ENCODE assay signal across 1 cellular context in the genomic region with DNA sequence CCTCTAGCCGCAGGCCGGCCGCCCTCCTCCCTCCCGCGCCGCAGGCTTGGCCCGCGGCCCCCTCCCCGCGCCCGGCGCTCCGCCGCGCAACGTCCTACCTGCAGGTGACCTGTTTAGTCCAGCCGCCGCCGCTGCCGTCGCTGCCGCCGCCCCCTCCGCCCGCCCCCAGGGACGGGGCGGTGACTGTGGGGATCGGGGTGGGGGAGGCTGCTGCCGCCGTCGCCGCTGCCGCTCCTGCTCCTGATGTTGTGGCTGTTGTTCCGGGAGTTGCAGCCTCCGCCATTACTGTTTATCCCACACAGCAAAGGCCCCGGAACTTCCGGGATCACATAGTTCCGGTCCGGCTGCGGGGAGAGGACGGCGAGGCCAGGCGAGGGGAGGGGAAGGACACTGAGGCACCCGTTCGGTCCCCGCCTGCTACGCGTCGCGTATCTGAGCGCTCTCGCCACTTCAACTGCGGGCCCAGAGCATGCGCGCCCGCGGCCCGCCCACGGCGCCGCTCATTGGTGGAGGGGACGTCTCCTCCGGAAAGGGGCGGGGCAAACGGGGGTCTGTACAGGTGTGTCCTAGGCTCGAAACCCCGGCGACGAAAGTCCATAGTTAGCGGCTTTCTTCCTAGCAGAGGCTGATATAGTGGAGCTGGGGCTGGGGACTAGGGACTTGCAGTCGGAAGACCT.
TF ChIP-seq lines count a peak whose summit lies in the region.

A gene with protein sequence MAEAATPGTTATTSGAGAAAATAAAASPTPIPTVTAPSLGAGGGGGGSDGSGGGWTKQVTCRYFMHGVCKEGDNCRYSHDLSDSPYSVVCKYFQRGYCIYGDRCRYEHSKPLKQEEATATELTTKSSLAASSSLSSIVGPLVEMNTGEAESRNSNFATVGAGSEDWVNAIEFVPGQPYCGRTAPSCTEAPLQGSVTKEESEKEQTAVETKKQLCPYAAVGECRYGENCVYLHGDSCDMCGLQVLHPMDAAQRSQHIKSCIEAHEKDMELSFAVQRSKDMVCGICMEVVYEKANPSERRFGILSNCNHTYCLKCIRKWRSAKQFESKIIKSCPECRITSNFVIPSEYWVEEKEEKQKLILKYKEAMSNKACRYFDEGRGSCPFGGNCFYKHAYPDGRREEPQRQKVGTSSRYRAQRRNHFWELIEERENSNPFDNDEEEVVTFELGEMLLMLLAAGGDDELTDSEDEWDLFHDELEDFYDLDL (minus strand): TSS at position 444 of the 677 bp plus-strand sequence. CDS start 161 bp downstream, at position 283.

TF ChIP-seq in K562, 482 proteins besides CTCF, POLR2A, EP300 and RAD21 (continued from another document and continues in another):
- TF ChIP-seq, protein P1, sequence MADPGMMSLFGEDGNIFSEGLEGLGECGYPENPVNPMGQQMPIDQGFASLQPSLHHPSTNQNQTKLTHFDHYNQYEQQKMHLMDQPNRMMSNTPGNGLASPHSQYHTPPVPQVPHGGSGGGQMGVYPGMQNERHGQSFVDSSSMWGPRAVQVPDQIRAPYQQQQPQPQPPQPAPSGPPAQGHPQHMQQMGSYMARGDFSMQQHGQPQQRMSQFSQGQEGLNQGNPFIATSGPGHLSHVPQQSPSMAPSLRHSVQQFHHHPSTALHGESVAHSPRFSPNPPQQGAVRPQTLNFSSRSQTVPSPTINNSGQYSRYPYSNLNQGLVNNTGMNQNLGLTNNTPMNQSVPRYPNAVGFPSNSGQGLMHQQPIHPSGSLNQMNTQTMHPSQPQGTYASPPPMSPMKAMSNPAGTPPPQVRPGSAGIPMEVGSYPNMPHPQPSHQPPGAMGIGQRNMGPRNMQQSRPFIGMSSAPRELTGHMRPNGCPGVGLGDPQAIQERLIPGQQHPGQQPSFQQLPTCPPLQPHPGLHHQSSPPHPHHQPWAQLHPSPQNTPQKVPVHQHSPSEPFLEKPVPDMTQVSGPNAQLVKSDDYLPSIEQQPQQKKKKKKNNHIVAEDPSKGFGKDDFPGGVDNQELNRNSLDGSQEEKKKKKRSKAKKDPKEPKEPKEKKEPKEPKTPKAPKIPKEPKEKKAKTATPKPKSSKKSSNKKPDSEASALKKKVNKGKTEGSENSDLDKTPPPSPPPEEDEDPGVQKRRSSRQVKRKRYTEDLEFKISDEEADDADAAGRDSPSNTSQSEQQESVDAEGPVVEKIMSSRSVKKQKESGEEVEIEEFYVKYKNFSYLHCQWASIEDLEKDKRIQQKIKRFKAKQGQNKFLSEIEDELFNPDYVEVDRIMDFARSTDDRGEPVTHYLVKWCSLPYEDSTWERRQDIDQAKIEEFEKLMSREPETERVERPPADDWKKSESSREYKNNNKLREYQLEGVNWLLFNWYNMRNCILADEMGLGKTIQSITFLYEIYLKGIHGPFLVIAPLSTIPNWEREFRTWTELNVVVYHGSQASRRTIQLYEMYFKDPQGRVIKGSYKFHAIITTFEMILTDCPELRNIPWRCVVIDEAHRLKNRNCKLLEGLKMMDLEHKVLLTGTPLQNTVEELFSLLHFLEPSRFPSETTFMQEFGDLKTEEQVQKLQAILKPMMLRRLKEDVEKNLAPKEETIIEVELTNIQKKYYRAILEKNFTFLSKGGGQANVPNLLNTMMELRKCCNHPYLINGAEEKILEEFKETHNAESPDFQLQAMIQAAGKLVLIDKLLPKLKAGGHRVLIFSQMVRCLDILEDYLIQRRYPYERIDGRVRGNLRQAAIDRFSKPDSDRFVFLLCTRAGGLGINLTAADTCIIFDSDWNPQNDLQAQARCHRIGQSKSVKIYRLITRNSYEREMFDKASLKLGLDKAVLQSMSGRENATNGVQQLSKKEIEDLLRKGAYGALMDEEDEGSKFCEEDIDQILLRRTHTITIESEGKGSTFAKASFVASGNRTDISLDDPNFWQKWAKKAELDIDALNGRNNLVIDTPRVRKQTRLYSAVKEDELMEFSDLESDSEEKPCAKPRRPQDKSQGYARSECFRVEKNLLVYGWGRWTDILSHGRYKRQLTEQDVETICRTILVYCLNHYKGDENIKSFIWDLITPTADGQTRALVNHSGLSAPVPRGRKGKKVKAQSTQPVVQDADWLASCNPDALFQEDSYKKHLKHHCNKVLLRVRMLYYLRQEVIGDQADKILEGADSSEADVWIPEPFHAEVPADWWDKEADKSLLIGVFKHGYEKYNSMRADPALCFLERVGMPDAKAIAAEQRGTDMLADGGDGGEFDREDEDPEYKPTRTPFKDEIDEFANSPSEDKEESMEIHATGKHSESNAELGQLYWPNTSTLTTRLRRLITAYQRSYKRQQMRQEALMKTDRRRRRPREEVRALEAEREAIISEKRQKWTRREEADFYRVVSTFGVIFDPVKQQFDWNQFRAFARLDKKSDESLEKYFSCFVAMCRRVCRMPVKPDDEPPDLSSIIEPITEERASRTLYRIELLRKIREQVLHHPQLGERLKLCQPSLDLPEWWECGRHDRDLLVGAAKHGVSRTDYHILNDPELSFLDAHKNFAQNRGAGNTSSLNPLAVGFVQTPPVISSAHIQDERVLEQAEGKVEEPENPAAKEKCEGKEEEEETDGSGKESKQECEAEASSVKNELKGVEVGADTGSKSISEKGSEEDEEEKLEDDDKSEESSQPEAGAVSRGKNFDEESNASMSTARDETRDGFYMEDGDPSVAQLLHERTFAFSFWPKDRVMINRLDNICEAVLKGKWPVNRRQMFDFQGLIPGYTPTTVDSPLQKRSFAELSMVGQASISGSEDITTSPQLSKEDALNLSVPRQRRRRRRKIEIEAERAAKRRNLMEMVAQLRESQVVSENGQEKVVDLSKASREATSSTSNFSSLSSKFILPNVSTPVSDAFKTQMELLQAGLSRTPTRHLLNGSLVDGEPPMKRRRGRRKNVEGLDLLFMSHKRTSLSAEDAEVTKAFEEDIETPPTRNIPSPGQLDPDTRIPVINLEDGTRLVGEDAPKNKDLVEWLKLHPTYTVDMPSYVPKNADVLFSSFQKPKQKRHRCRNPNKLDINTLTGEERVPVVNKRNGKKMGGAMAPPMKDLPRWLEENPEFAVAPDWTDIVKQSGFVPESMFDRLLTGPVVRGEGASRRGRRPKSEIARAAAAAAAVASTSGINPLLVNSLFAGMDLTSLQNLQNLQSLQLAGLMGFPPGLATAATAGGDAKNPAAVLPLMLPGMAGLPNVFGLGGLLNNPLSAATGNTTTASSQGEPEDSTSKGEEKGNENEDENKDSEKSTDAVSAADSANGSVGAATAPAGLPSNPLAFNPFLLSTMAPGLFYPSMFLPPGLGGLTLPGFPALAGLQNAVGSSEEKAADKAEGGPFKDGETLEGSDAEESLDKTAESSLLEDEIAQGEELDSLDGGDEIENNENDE (IDR thresholded peaks at IDR 0.05; ENCODE audit: low read depth, low read length), result no peak
- TF ChIP-seq SRSF7 (optimal IDR thresholded peaks at IDR 0.05; ENCODE audit: low read depth, low read length) (no peak), ZNF174 (CRISPR knock-in tag; IDR thresholded peaks at IDR 0.05) (no peak), EHMT2 (IDR thresholded peaks at IDR 0.05) (no peak), POLR2B (IDR thresholded peaks at IDR 0.05; ENCODE audit: low read depth, partially characterized antibody) (peak; percentile 85), SOX6 (IDR thresholded peaks at IDR 0.05) (peak; percentile 57; the same call in 1 of the 2 replicates), TAF7 (tag; IDR thresholded peaks at IDR 0.05) (peak; percentile 81), PHF21A (IDR thresholded peaks at IDR 0.05; ENCODE audit: borderline replicate concordance, low read depth) (no peak), CBX5 (IDR thresholded peaks at IDR 0.05; ENCODE audit: borderline replicate concordance, low read depth) (no peak), ELF2 (CRISPR knock-in tag; IDR thresholded peaks at IDR 0.05) (peak; percentile 96), ZBTB8A (IDR thresholded peaks at IDR 0.05; ENCODE audit: partially characterized antibody) (no peak), NR2C1 (IDR thresholded peaks at IDR 0.05) (no peak), NR2C1 (tag; IDR thresholded peaks at IDR 0.05) (no peak), ZNF79 (CRISPR knock-in tag; IDR thresholded peaks at IDR 0.05; ENCODE audit: low read depth) (no peak)
- TF ChIP-seq, protein P2, sequence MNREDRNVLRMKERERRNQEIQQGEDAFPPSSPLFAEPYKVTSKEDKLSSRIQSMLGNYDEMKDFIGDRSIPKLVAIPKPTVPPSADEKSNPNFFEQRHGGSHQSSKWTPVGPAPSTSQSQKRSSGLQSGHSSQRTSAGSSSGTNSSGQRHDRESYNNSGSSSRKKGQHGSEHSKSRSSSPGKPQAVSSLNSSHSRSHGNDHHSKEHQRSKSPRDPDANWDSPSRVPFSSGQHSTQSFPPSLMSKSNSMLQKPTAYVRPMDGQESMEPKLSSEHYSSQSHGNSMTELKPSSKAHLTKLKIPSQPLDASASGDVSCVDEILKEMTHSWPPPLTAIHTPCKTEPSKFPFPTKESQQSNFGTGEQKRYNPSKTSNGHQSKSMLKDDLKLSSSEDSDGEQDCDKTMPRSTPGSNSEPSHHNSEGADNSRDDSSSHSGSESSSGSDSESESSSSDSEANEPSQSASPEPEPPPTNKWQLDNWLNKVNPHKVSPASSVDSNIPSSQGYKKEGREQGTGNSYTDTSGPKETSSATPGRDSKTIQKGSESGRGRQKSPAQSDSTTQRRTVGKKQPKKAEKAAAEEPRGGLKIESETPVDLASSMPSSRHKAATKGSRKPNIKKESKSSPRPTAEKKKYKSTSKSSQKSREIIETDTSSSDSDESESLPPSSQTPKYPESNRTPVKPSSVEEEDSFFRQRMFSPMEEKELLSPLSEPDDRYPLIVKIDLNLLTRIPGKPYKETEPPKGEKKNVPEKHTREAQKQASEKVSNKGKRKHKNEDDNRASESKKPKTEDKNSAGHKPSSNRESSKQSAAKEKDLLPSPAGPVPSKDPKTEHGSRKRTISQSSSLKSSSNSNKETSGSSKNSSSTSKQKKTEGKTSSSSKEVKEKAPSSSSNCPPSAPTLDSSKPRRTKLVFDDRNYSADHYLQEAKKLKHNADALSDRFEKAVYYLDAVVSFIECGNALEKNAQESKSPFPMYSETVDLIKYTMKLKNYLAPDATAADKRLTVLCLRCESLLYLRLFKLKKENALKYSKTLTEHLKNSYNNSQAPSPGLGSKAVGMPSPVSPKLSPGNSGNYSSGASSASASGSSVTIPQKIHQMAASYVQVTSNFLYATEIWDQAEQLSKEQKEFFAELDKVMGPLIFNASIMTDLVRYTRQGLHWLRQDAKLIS (CRISPR knock-in tag; IDR thresholded peaks at IDR 0.05), result peak; percentile 67
- TF ChIP-seq, protein P3, sequence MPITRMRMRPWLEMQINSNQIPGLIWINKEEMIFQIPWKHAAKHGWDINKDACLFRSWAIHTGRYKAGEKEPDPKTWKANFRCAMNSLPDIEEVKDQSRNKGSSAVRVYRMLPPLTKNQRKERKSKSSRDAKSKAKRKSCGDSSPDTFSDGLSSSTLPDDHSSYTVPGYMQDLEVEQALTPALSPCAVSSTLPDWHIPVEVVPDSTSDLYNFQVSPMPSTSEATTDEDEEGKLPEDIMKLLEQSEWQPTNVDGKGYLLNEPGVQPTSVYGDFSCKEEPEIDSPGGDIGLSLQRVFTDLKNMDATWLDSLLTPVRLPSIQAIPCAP (CRISPR knock-in tag; IDR thresholded peaks at IDR 0.05; ENCODE audit: borderline replicate concordance), result no peak
- TF ChIP-seq, protein P4, sequence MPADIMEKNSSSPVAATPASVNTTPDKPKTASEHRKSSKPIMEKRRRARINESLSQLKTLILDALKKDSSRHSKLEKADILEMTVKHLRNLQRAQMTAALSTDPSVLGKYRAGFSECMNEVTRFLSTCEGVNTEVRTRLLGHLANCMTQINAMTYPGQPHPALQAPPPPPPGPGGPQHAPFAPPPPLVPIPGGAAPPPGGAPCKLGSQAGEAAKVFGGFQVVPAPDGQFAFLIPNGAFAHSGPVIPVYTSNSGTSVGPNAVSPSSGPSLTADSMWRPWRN (IDR thresholded peaks at IDR 0.05; ENCODE audit: low read depth), result no peak
- TF ChIP-seq, protein P5, sequence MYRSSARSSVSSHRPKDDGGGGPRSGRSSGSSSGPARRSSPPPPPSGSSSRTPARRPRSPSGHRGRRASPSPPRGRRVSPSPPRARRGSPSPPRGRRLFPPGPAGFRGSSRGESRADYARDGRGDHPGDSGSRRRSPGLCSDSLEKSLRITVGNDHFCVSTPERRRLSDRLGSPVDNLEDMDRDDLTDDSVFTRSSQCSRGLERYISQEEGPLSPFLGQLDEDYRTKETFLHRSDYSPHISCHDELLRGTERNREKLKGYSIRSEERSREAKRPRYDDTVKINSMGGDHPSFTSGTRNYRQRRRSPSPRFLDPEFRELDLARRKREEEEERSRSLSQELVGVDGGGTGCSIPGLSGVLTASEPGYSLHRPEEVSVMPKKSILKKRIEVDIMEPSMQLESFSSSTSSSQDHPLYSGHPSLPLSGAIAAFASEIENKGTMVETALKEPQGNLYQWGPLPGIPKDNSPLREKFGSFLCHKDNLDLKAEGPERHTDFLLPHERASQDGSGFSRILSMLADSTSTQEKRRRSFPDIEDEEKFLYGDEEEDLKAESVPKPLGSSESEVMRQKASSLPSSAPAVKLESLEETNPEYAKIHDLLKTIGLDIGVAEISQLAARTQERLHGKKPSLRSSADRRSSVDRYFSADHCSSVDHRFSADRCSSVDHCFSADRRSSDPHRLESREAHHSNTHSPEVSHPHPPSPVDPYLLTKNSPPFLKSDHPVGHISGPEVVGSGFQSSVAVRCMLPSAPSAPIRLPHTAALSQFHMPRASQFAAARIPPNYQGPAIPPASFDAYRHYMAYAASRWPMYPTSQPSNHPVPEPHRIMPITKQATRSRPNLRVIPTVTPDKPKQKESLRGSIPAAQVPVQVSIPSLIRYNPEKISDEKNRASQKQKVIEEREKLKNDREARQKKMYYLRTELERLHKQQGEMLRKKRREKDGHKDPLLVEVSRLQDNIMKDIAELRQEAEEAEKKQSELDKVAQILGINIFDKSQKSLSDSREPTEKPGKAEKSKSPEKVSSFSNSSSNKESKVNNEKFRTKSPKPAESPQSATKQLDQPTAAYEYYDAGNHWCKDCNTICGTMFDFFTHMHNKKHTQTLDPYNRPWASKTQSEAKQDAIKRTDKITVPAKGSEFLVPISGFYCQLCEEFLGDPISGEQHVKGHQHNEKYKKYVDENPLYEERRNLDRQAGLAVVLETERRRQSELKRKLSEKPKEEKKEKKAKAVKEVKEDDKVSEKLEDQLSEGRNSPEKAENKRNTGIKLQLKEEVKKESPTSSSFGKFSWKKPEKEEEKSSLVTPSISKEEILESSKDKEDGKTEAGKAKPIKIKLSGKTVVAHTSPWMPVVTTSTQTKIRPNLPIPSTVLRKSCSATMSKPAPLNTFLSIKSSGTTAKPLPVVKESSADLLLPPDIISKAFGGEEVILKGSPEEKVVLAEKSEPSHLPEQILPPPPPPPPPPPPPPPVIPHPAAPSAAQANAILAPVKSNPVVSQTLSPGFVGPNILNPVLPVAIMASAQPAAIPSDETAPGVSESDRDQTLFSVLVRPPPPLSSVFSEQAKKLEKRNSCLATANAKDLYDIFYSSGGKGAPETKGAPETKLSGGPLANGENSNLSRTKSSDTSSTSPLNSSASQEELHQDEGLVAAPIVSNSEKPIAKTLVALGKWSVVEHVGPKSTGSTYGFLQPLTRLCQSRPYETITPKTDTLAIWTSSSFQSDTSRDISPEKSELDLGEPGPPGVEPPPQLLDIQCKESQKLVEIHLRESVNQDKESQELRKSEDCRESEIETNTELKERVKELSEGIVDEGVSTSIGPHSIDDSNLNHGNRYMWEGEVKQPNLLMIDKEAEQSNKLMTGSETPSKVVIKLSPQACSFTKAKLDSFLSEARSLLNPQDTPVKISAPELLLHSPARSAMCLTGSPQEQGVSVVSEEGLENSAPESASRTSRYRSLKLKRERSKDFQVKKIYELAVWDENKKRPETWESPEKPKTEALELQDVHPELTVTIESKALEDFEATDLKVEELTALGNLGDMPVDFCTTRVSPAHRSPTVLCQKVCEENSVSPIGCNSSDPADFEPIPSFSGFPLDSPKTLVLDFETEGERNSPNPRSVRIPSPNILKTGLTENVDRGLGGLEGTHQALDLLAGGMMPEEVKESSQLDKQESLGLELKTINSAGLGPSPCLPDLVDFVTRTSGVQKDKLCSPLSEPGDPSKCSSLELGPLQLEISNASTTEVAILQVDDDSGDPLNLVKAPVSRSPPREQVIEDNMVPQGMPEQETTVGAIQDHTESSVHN (IDR thresholded peaks at IDR 0.05; ENCODE audit: borderline replicate concordance in 1 of 2, low read depth in 1 of 2), result no peak
